In genomic region chr12:27674989-27675388, GRCh38 we compare ENCODE assay signal across 31 cellular contexts. TPM values are rescaled to one million over a fixed set of nuclear protein-coding genes. Genes with fewer than 3 reads are reported as not detected.
"Had no signal": no experiment of that assay in that cellular context is flagged by ENCODE, and none has a peak within 500 bp of the region (broad histone marks: within the 10 kb centered on the region; RNA-seq: fewer than 3 reads in every experiment).

No MANE protein-coding gene starts in this region.

- H3K4me1 Mint-ChIP-seq: immature natural killer cell; mesothelial cell of epicardium; naive B cell; neural crest cell; stimulated activated effector memory CD8-positive, alpha-beta T cell treated with anti-CD3 and anti-CD28 coated beads, Interleukin-12 subunit alpha, Interleukin-12 subunit beta, amount 100 ng/mL, for 72 hours had no signal

- FAIRE-seq: endometrium, pancreas had no signal

- H3K9me3 ChIP-seq: esophagus squamous epithelium, heart right ventricle, mucosa of descending colon, neutrophil, pancreas, testis, tibial nerve, upper lobe of right lung, uterus had no signal

- H3K36me3 Mint-ChIP-seq: immature natural killer cell; natural killer cell treated with Interleukin-12 subunit alpha and Interleukin-12 subunit beta and Interleukin-15 and Interleukin-18, amount 100 ng/mL, for 72 hours; stimulated activated effector memory CD8-positive, alpha-beta T cell treated with anti-CD3 and anti-CD28 coated beads, Interleukin-12 subunit alpha, Interleukin-12 subunit beta, amount 100 ng/mL, for 72 hours had no signal

- ATAC-seq: mucosa of descending colon; natural killer cell treated with Interleukin-12 subunit alpha and Interleukin-12 subunit beta and Interleukin-15 and Interleukin-18, amount 100 ng/mL, for 72 hours; pancreas; sciatic nerve; stimulated activated effector memory CD8-positive, alpha-beta T cell treated with anti-CD3 and anti-CD28 coated beads, Interleukin-12 subunit alpha, Interleukin-12 subunit beta, amount 100 ng/mL, for 72 hours; stimulated activated naive CD8-positive, alpha-beta T cell treated with anti-CD3 and anti-CD28 coated beads, Interleukin-15, Interleukin-2, amounts not matched to agents 100 U/mL and 50 U/mL, for 24 hours; upper lobe of right lung had no signal

- H3K27ac ChIP-seq: coronary artery, esophagus squamous epithelium, neutrophil, pancreas, testis, tibial nerve, upper lobe of right lung, uterus had no signal

- H3K4me3 Mint-ChIP-seq: immature natural killer cell; mesothelial cell of epicardium; naive B cell; natural killer cell treated with Interleukin-12 subunit alpha and Interleukin-12 subunit beta and Interleukin-15 and Interleukin-18, amount 100 ng/mL, for 72 hours; neural crest cell; stimulated activated effector memory CD8-positive, alpha-beta T cell treated with anti-CD3 and anti-CD28 coated beads, Interleukin-12 subunit alpha, Interleukin-12 subunit beta, amount 100 ng/mL, for 72 hours had no signal

- H3K27me3 Mint-ChIP-seq: naive B cell had no signal

- H3K27ac Mint-ChIP-seq: immature natural killer cell; mesothelial cell of epicardium; naive B cell; natural killer cell treated with Interleukin-12 subunit alpha and Interleukin-12 subunit beta and Interleukin-15 and Interleukin-18, amount 100 ng/mL, for 72 hours; stimulated activated effector memory CD8-positive, alpha-beta T cell treated with anti-CD3 and anti-CD28 coated beads, Interleukin-12 subunit alpha, Interleukin-12 subunit beta, amount 100 ng/mL, for 72 hours had no signal

- H3K9me3 Mint-ChIP-seq: immature natural killer cell; natural killer cell treated with Interleukin-12 subunit alpha and Interleukin-12 subunit beta and Interleukin-15 and Interleukin-18, amount 100 ng/mL, for 72 hours; neural crest cell; stimulated activated effector memory CD8-positive, alpha-beta T cell treated with anti-CD3 and anti-CD28 coated beads, Interleukin-12 subunit alpha, Interleukin-12 subunit beta, amount 100 ng/mL, for 72 hours had no signal

- H3K4me3 ChIP-seq: coronary artery, esophagus squamous epithelium, heart right ventricle, mucosa of descending colon, pancreas, testis, tibial nerve, upper lobe of right lung, uterus had no signal

- DNase-seq: dermis blood vessel endothelial cell; effector memory CD4-positive, alpha-beta T cell; erythroblast; esophagus squamous epithelium; foreskin melanocyte; glutamatergic neuron; heart right ventricle; hippocampal formation; immature natural killer cell; islet precursor cell; kidney glomerular epithelial cell; mesenchymal stem cell; mucosa of descending colon; naive B cell; pancreas; stimulated activated CD4-positive, alpha-beta T cell treated with anti-CD3 and anti-CD28 coated beads, Interleukin-2, amount 100 ng/mL, for 24 hours; stimulated activated CD4-positive, alpha-beta T cell treated with anti-CD3 and anti-CD28 coated beads, Interleukin-4, amount 100 ng/mL, for 24 hours; stimulated activated naive CD8-positive, alpha-beta T cell treated with anti-CD3 and anti-CD28 coated beads, Interleukin-15, Interleukin-2, amounts not matched to agents 100 U/mL and 50 U/mL, for 24 hours; substantia nigra; testis; upper lobe of right lung; uterus had no signal

- H3K27me3 ChIP-seq: esophagus squamous epithelium, heart right ventricle, neutrophil, pancreas, testis, tibial nerve, upper lobe of right lung, uterus had no signal

- H3K4me1 ChIP-seq: esophagus squamous epithelium, pancreas, upper lobe of right lung had no signal

- H3K36me3 ChIP-seq: neutrophil, uterus had no signal

RNA-seq across cellular contexts. Expression of gene REP15, which starts 21.3 kb away (rescaled TPM):
- total RNA-seq: tibial nerve had no signal
- polyA plus RNA-seq: immature natural killer cell had no signal
